Comparison of ENCODE assay signal across 19 cellular contexts in genomic region chr16:23183486-23183862, GRCh38. TPM values are rescaled to one million over a fixed set of nuclear protein-coding genes. Genes with fewer than 3 reads are reported as not detected.
DNase-seq lines count a peak whose midpoint lies in the region; ATAC-seq and TF ChIP-seq lines count a peak whose summit lies in the region.
"Had no signal": no experiment of that assay in that cellular context is flagged by ENCODE, and none has a peak within 500 bp of the region (broad histone marks: within the 10 kb centered on the region; RNA-seq: fewer than 3 reads in every experiment).

No MANE protein-coding gene starts in this region.

- intact Hi-C loops in activated CD4-positive, alpha-beta T cell treated with anti-CD3 and anti-CD28 coated beads for 36 hours (cut with DNase I, micrococcal nuclease) = no loop called here

- no peak overlapping the region for H4K91ac ChIP-seq in trophoblast cell (ENCODE audit: low read depth, low read length)

- H3K23ac ChIP-seq in trophoblast cell (ENCODE audit: low read length) = no peak overlapping the region

- H3K27me3 Mint-ChIP-seq in activated CD4-positive, alpha-beta T cell treated with anti-CD3 and anti-CD28 coated beads for 36 hours = peaks cover 50% of the 10 kb centered on the region

- no peaks in the 10 kb centered on the region for H3K79me2 ChIP-seq in trophoblast cell (ENCODE audit: control insufficient read depth, insufficient read depth, low read length, poor library complexity)

- no peak overlapping the region for H2BK120ac ChIP-seq in trophoblast cell (ENCODE audit: insufficient read depth, low read length, poor library complexity)

- WGBS in trophoblast cell (ENCODE audit: extremely low coverage, insufficient coverage, insufficient read length) = no CpG with 5 or more reads among the region's 5 CpGs

- POLR2A ChIA-PET in activated CD4-positive, alpha-beta T cell treated with anti-CD3 and anti-CD28 coated beads for 36 hours (lab: Charles Lee) = no interaction called here

- peak overlapping the region; percentile 73 for H3K4me2 ChIP-seq in trophoblast cell (ENCODE audit: low read length)

- no peaks in the 10 kb centered on the region for H3K36me3 Mint-ChIP-seq in activated CD4-positive, alpha-beta T cell treated with anti-CD3 and anti-CD28 coated beads for 36 hours (ENCODE audit: low read depth)
- H3K36me3 Mint-ChIP-seq: activated naive CD8-positive, alpha-beta T cell treated with anti-CD3 and anti-CD28 coated beads, Interleukin-2, amount 10 ng/mL, durations not matched to agents 7 days and 5 days had no signal

- peaks cover 8% of the 10 kb centered on the region for H3K4me1 Mint-ChIP-seq in activated CD4-positive, alpha-beta T cell treated with anti-CD3 and anti-CD28 coated beads for 36 hours

- H3K4me1 ChIP-seq in ES-I3 (ENCODE audit: insufficient read depth, low read length) = peaks cover 7% of the 10 kb centered on the region; the same call in 1 of the 2 replicates
- peaks cover 8% of the 10 kb centered on the region for H3K4me1 ChIP-seq in iPS-15b (ENCODE audit: control insufficient read depth, insufficient read depth, low read length)
- peaks cover 5 to 7% of the 10 kb centered on the region in 2 experiments for H3K4me1 ChIP-seq in trophoblast cell (ENCODE audit: control insufficient read depth in 1 of 2, insufficient read depth in 2 of 2, low read length in 2 of 2)

- no peaks in the 10 kb centered on the region for H3K79me1 ChIP-seq in trophoblast cell (ENCODE audit: low read length)

- H4K8ac ChIP-seq in trophoblast cell (ENCODE audit: low read depth, low read length) = no peak overlapping the region

- no peak overlapping the region for H3K4ac ChIP-seq in trophoblast cell (ENCODE audit: low read depth, low read length)

- no peak overlapping the region for H2AFZ ChIP-seq in trophoblast cell (ENCODE audit: insufficient read depth, low read length, poor library complexity)

- H3K27ac ChIP-seq in VCaP = peak overlapping the region; percentile 42; the same call in 1 of the 2 replicates
- H3K27ac ChIP-seq in trophoblast cell (ENCODE audit: low read depth, low read length) = no peak overlapping the region
- H3K27ac ChIP-seq: KMS-11 had no signal

- H3K4me3 ChIP-seq in iPS-15b (ENCODE audit: low read depth, low read length) (peak overlapping the region; percentile 76), trophoblast cell (ENCODE audit: low read depth, low read length) (no peak overlapping the region)

- DNase-seq in trophoblast cell (no peak), hippocampal formation (lab: John Stamatoyannopoulos, UW) (no peak)
- DNase-seq in activated CD4-positive, alpha-beta T cell treated with anti-CD3 and anti-CD28 coated beads for 36 hours = no peak
- DNase-seq in stimulated activated CD4-positive, alpha-beta T cell treated with anti-CD3 and anti-CD28 coated beads, Interleukin-2, amount 100 ng/mL, for 24 hours = no peak
- DNase-seq: activated CD4-positive, alpha-beta T cell treated with anti-CD3 and anti-CD28 coated beads, Interleukin-2, amount 10 ng/mL, durations not matched to agents 7 days and 5 days; activated naive CD8-positive, alpha-beta T cell treated with anti-CD3 and anti-CD28 coated beads, Interleukin-2, amount 10 ng/mL, durations not matched to agents 7 days and 5 days; activated T-cell treated with anti-CD3 and anti-CD28 coated beads, Interleukin-2, amount 50 U/mL, for 1 hour; AML-193 had no signal

- H3K27ac Mint-ChIP-seq in activated CD4-positive, alpha-beta T cell treated with anti-CD3 and anti-CD28 coated beads for 36 hours = no peak overlapping the region
- H3K27ac Mint-ChIP-seq: activated CD4-positive, alpha-beta T cell treated with anti-CD3 and anti-CD28 coated beads, Interleukin-2, amount 10 ng/mL, durations not matched to agents 7 days and 5 days; activated naive CD8-positive, alpha-beta T cell treated with anti-CD3 and anti-CD28 coated beads, Interleukin-2, amount 10 ng/mL, durations not matched to agents 7 days and 5 days; stimulated activated naive CD8-positive, alpha-beta T cell treated with anti-CD3 and anti-CD28 coated beads, Interleukin-15, amount 100 ng/mL, for 72 hours had no signal

- H3K36me3 ChIP-seq in ES-I3 (ENCODE audit: insufficient read depth, low read length) (no peaks in the 10 kb centered on the region), iPS-15b (ENCODE audit: control insufficient read depth, insufficient read depth, low read length) (no peaks in the 10 kb centered on the region), trophoblast cell (ENCODE audit: control insufficient read depth in 1 of 2, insufficient read depth in 2 of 2, low read length in 2 of 2) (no peaks in the 10 kb centered on the region)

- H3K9me3 ChIP-seq in ES-I3 (ENCODE audit: control insufficient read depth, insufficient read depth, low read length) (no peaks in the 10 kb centered on the region), iPS-15b (ENCODE audit: control insufficient read depth, insufficient read depth, low read length) (no peaks in the 10 kb centered on the region), trophoblast cell (ENCODE audit: insufficient read depth, low read depth, low read length) (peaks cover 4% of the 10 kb centered on the region)

- no peak overlapping the region for H2AK5ac ChIP-seq in trophoblast cell (ENCODE audit: low read length)

- CTCF ChIA-PET in activated CD4-positive, alpha-beta T cell treated with anti-CD3 and anti-CD28 coated beads for 36 hours (lab: Charles Lee) = interaction anchor here (0.6 to 4.9 kb wide), 10 partner anchors 8 to 402 kb away, joined by 3 to 64 read pairs (median 3); no protein-coding TSS in a partner anchor

- H2BK5ac ChIP-seq in trophoblast cell (ENCODE audit: low read depth, low read length, poor library complexity) = no peak overlapping the region

- no peak overlapping the region for H2BK12ac ChIP-seq in trophoblast cell (ENCODE audit: low read length)

- ATAC-seq in activated CD4-positive, alpha-beta T cell treated with anti-CD3 and anti-CD28 coated beads for 36 hours = no peak
- no peak for ATAC-seq in HG03196 (IDR thresholded peaks at IDR 0.05; ENCODE audit: unreplicated experiment)

- no peak overlapping the region for H4K12ac ChIP-seq in trophoblast cell (ENCODE audit: low read depth, low read length)

- TF ChIP-seq CTCF in VCaP (conservative IDR thresholded peaks at IDR 0.05) = no peak

- no peak overlapping the region for H3K14ac ChIP-seq in trophoblast cell (ENCODE audit: low read length)

- H3K18ac ChIP-seq in trophoblast cell (ENCODE audit: low read length) = no peak overlapping the region

- no peak overlapping the region for H3K4me3 Mint-ChIP-seq in activated CD4-positive, alpha-beta T cell treated with anti-CD3 and anti-CD28 coated beads for 36 hours
- H3K4me3 Mint-ChIP-seq: activated CD4-positive, alpha-beta T cell treated with anti-CD3 and anti-CD28 coated beads, Interleukin-2, amount 10 ng/mL, durations not matched to agents 7 days and 5 days; activated naive CD8-positive, alpha-beta T cell treated with anti-CD3 and anti-CD28 coated beads, Interleukin-2, amount 10 ng/mL, durations not matched to agents 7 days and 5 days; central memory CD8-positive, alpha-beta T cell had no signal

- H3K9me3 Mint-ChIP-seq in activated CD4-positive, alpha-beta T cell treated with anti-CD3 and anti-CD28 coated beads for 36 hours (ENCODE audit: low read depth) = no peaks in the 10 kb centered on the region
- H3K9me3 Mint-ChIP-seq: activated CD4-positive, alpha-beta T cell treated with anti-CD3 and anti-CD28 coated beads, Interleukin-2, amount 10 ng/mL, durations not matched to agents 7 days and 5 days; activated naive CD8-positive, alpha-beta T cell treated with anti-CD3 and anti-CD28 coated beads, Interleukin-2, amount 10 ng/mL, durations not matched to agents 7 days and 5 days; central memory CD8-positive, alpha-beta T cell; stimulated activated naive CD8-positive, alpha-beta T cell treated with anti-CD3 and anti-CD28 coated beads, Interleukin-15, amount 100 ng/mL, for 72 hours had no signal

- peak overlapping the region; percentile 70; the same call in 1 of the 2 replicates for H3K9ac ChIP-seq in ES-I3 (ENCODE audit: low read depth, low read length)
- H3K9ac ChIP-seq in iPS-15b (ENCODE audit: low read depth, low read length) = no peak overlapping the region
- no peak overlapping the region for H3K9ac ChIP-seq in trophoblast cell (ENCODE audit: low read length)
- H3K9ac ChIP-seq: KMS-11 had no signal

- H3K27me3 ChIP-seq in iPS-15b (ENCODE audit: control insufficient read depth, insufficient read depth, low read length) (peaks cover 22% of the 10 kb centered on the region), trophoblast cell (ENCODE audit: insufficient read depth, low read length) (peaks cover 11% of the 10 kb centered on the region)

RNA-seq across cellular contexts. Expression of gene SCNN1G, which starts 0.9 kb away (rescaled TPM):
- 0.01 TPM in 2 replicates for polyA plus RNA-seq in trophoblast cell (2013)
- total RNA-seq in activated CD4-positive, alpha-beta T cell treated with anti-CD3 and anti-CD28 coated beads for 36 hours = not detected
- total RNA-seq: activated CD4-positive, alpha-beta T cell treated with anti-CD3 and anti-CD28 coated beads, Interleukin-2, amount 10 ng/mL, durations not matched to agents 7 days and 5 days; activated naive CD8-positive, alpha-beta T cell treated with anti-CD3 and anti-CD28 coated beads, Interleukin-2, amount 10 ng/mL, durations not matched to agents 7 days and 5 days; glomerular endothelial cell; RPMI7951; skeletal muscle tissue; T-helper 2 cell treated with Interferon-gamma antibody and Interleukin-4, amounts not matched to agents 100 ng/mL and 5 ng/mL, for 36 hours had no signal

RNA-seq across cellular contexts. Expression of gene USP31, which starts 34.2 kb away (rescaled TPM):
- 2.9 and 3.4 TPM in 2 replicates for polyA plus RNA-seq in trophoblast cell (2013)
- total RNA-seq in activated CD4-positive, alpha-beta T cell treated with anti-CD3 and anti-CD28 coated beads for 36 hours = 1 to 10 TPM; 5.3 to 5.9 TPM
